In genomic region chr17:68579194-68579900, GRCh38 we compare ENCODE assay signal across 31 cellular contexts. TPM values are rescaled to one million over a fixed set of nuclear protein-coding genes. Genes with fewer than 3 reads are reported as not detected.
A peak's percentile ranks its signal among the peaks of the same experiment; 100 is the strongest.
DNase-seq lines count a peak whose midpoint lies in the region; ATAC-seq, FAIRE-seq and TF ChIP-seq lines count a peak whose summit lies in the region.
"Had no signal": no experiment of that assay in that cellular context is flagged by ENCODE, and none has a peak within 500 bp of the region (broad histone marks: within the 10 kb centered on the region; RNA-seq: fewer than 3 reads in every experiment).

No MANE protein-coding gene starts in this region.

- H3K79me2 ChIP-seq in mammary epithelial cell (ENCODE audit: insufficient read depth, low read length) (no peaks in the 10 kb centered on the region), HepG2 (ENCODE audit: insufficient read depth, low read length) (no peaks in the 10 kb centered on the region)

- intact Hi-C loops in breast epithelium (cut with DNase I; ENCODE audit: low total_unique reads) (no loop called here), mammary epithelial cell (cut with micrococcal nuclease) (no loop called here), HepG2 (cut with micrococcal nuclease; ENCODE audit: unreplicated experiment) (no loop called here), psoas muscle (cut with DNase I) (no loop called here), vagina (cut with DNase I) (no loop called here)

- DNase-seq in breast epithelium (ENCODE audit: low spot score in 2 of 2) = no peak
- DNase-seq in mammary epithelial cell = no peak
- DNase-seq in HepG2 (ENCODE audit: low spot score) = no peak
- DNase-seq in psoas muscle = no peak
- no peak for DNase-seq in vagina (ENCODE audit: extremely low spot score in 2 of 2)
- no peak for DNase-seq in DMS53 treated with DMSO at 0.1 percent for 48 hours (lab: John Stamatoyannopoulos, UW; ENCODE audit: unreplicated experiment)
- no peak for DNase-seq in stimulated activated CD4-positive, alpha-beta T cell treated with anti-CD3 and anti-CD28 coated beads, Interleukin-2, amount 100 ng/mL, for 24 hours
- DNase-seq: activated CD4-positive, alpha-beta T cell treated with anti-CD3 and anti-CD28 coated beads for 4 hours; activated naive CD4-positive, alpha-beta T cell treated with anti-CD3 and anti-CD28 coated beads, Interleukin-2, amount 10 ng/mL, durations not matched to agents 7 days and 5 days; amniotic stem cell; brain microvascular endothelial cell; CD4-positive, CD25-positive, alpha-beta regulatory T cell; DND-41; foreskin keratinocyte; islet precursor cell; natural killer cell; NCI-H1048; NCI-H1694; NCI-H446 treated with DMSO at 0.1 percent for 48 hours; NCI-H774; stimulated activated naive CD8-positive, alpha-beta T cell treated with anti-CD3 and anti-CD28 coated beads, Interleukin-15, amount 100 ng/mL, for 72 hours had no signal

- H3K4me1 ChIP-seq in breast epithelium (peaks cover 0 to 7% of the 10 kb centered on the region in 2 donors), mammary epithelial cell (ENCODE audit: insufficient read depth, low read length) (no peaks in the 10 kb centered on the region), HepG2 (ENCODE audit: insufficient read depth, low read length) (peaks cover 41% of the 10 kb centered on the region), psoas muscle (no peaks in the 10 kb centered on the region), vagina (peaks cover 61% of the 10 kb centered on the region)
- H3K4me1 ChIP-seq: foreskin keratinocyte had no signal

- H2AFZ ChIP-seq in mammary epithelial cell (ENCODE audit: low read depth, low read length) (no peak overlapping the region), HepG2 (ENCODE audit: low read length) (no peak overlapping the region)
- H2AFZ ChIP-seq: GM23338 had no signal

- BruUV-seq in mammary epithelial cell (replicated peaks; lab: Mats Ljungman, UMichigan) = no TSS peak
- no TSS peak for BruUV-seq in HepG2 (replicated peaks; lab: Mats Ljungman, UMichigan)

- no peak for FAIRE-seq in HepG2 (lab: Jason Lieb, UNC)

- no peak overlapping the region for H3K4me3 ChIP-seq in breast epithelium
- H3K4me3 ChIP-seq in mammary epithelial cell (replicated peaks in 1 of 3; ENCODE audit: insufficient read depth in 1 of 3, low read depth in 2 of 3, low read length in 3 of 3) = no peak overlapping the region
- H3K4me3 ChIP-seq in HepG2 (replicated peaks in 1 of 3; ENCODE audit: insufficient read depth in 1 of 3, low read depth in 2 of 3, low read length in 3 of 3) = no peak overlapping the region; a peak in 1 of 6 replicates
- no peak overlapping the region for H3K4me3 ChIP-seq in psoas muscle
- H3K4me3 ChIP-seq in vagina = no peak overlapping the region
- H3K4me3 ChIP-seq: GM23338, heart left ventricle, tibial nerve had no signal

- H3K9ac ChIP-seq in mammary epithelial cell (ENCODE audit: insufficient read depth, low read length) (no peak overlapping the region), HepG2 (ENCODE audit: insufficient read depth, low read depth, low read length) (no peak overlapping the region)

- 76% methylated on average over 5 of the region's 7 CpGs for WGBS in mammary epithelial cell (ENCODE audit: low coverage, missing lambda C conversion rate)
- 85% methylated on average over 7 of the region's 7 CpGs for WGBS in HepG2 (ENCODE audit: low lambda C conversion rate)
- WGBS in psoas muscle, 3 donors = 96% methylated on average over 7 of the region's 7 CpGs

- TF ChIP-seq POLR2A in breast epithelium (IDR thresholded peaks at IDR 0.05) = no peak
- no peak for TF ChIP-seq POLR2A in HepG2 (IDR thresholded peaks at IDR 0.05; ENCODE audit: insufficient read depth in 1 of 2, low read depth in 2 of 2, low read length in 2 of 2)
- TF ChIP-seq POLR2A in vagina (IDR thresholded peaks at IDR 0.05) = no peak

- TF ChIP-seq EP300 in HepG2 (IDR thresholded peaks at IDR 0.05; ENCODE audit: low read depth in 2 of 2, low read length in 2 of 2) = no peak
- no peak for TF ChIP-seq EP300 in HepG2 (CRISPR knock-in tag; IDR thresholded peaks at IDR 0.05; ENCODE audit: borderline replicate concordance)

- H3K9me3 ChIP-seq in breast epithelium (no peaks in the 10 kb centered on the region), mammary epithelial cell (replicated peaks; ENCODE audit: insufficient read depth, low read length) (no peaks in the 10 kb centered on the region), HepG2 (ENCODE audit: low read length) (no peaks in the 10 kb centered on the region), psoas muscle (no peaks in the 10 kb centered on the region), vagina (no peaks in the 10 kb centered on the region)
- H3K9me3 ChIP-seq: tibial nerve had no signal

- in situ Hi-C loops in mammary epithelial cell (cut with MboI; ENCODE audit: low sequenced_read_pairs in 2 of 2) = no loop called here
- in situ Hi-C loops in HepG2 (cut with HindIII; ENCODE audit: extremely low pct_ligation_motif_present, low pct_unique_long_range_greater_than_20kb) = loop anchor here (10.0 kb wide), 1 partner anchor 55 kb away; no protein-coding TSS in a partner anchor

- CTCF ChIA-PET in mammary epithelial cell (lab: Charles Lee; ENCODE audit: low non-redundant PET) = no interaction called here
- CTCF ChIA-PET in HepG2 (lab: Yijun Ruan, JAX; ENCODE audit: low intra/inter-chr PET ratio, low total read pairs) = no interaction called here

- H3K4me2 ChIP-seq in mammary epithelial cell (ENCODE audit: insufficient read depth, low read depth, low read length) (no peak overlapping the region), HepG2 (ENCODE audit: low read depth, low read length) (peak overlapping the region; percentile 64)
- H3K4me2 ChIP-seq: GM23338 had no signal

- POLR2A ChIA-PET in HepG2 (lab: Yijun Ruan, JAX) = interaction anchor here (0.8 to 2.4 kb wide), 11 partner anchors 11 to 242 kb away, joined by 3 to 14 read pairs (median 4); partner anchors contain the start of gene PRKAR1A

- H4K20me1 ChIP-seq in mammary epithelial cell (ENCODE audit: insufficient read depth, low read length) (no peaks in the 10 kb centered on the region), HepG2 (ENCODE audit: insufficient read depth, low read length) (no peaks in the 10 kb centered on the region)

- no peak for TF ChIP-seq CTCF in breast epithelium (IDR thresholded peaks at IDR 0.05)
- TF ChIP-seq CTCF in mammary epithelial cell (conservative IDR thresholded peaks at IDR 0.05 in 1 of 2, IDR thresholded peaks at IDR 0.05 in 1 of 2; ENCODE audit: extremely low read depth in 1 of 2, insufficient read depth in 1 of 2, low read depth in 1 of 2, low read length in 2 of 2) = no peak
- no peak for TF ChIP-seq CTCF in HepG2 (CRISPR knock-in tag; IDR thresholded peaks at IDR 0.05)
- no peak for TF ChIP-seq CTCF in psoas muscle (IDR thresholded peaks at IDR 0.05)
- no peak for TF ChIP-seq CTCF in vagina (IDR thresholded peaks at IDR 0.05)

- H3K27ac ChIP-seq in breast epithelium (peak overlapping the region; percentile 72 to 88), mammary epithelial cell (ENCODE audit: insufficient read depth, low read depth, low read length) (no peak overlapping the region), HepG2 (ENCODE audit: extremely low read length, insufficient read depth, low read length) (peak overlapping the region; percentile 61), psoas muscle (peak overlapping the region; percentile 39), vagina (peak overlapping the region; percentile 14)
- H3K27ac ChIP-seq: 22Rv1, brain microvascular endothelial cell, foreskin keratinocyte had no signal

- no peak for ATAC-seq in HepG2
- ATAC-seq in psoas muscle = no peak
- no peak for ATAC-seq in esophagus mucosa
- ATAC-seq: activated T-helper 17 cell treated with anti-CD3 and anti-CD28 coated beads, Interleukin-2, amount 50 U/mL, for 72 hours; foreskin keratinocyte; GM23338; natural killer cell; Panc1; stimulated activated naive CD8-positive, alpha-beta T cell treated with anti-CD3 and anti-CD28 coated beads, Interleukin-15, amount 100 ng/mL, for 72 hours had no signal

- H3K36me3 ChIP-seq in breast epithelium (no peaks in the 10 kb centered on the region), mammary epithelial cell (ENCODE audit: insufficient read depth, low read length) (no peaks in the 10 kb centered on the region), HepG2 (replicated peaks in 1 of 2; ENCODE audit: control insufficient read depth in 1 of 2, insufficient read depth in 2 of 2, low read length in 2 of 2) (no peaks in the 10 kb centered on the region; a peak in 1 of 5 replicates), psoas muscle (ENCODE audit: insufficient read depth in 1 of 2, low read depth in 1 of 2) (no peaks in the 10 kb centered on the region), vagina (no peaks in the 10 kb centered on the region)
- H3K36me3 ChIP-seq: brain microvascular endothelial cell, heart left ventricle, tibial nerve had no signal

- TF ChIP-seq RAD21 in HepG2 (CRISPR knock-in tag; IDR thresholded peaks at IDR 0.05) = no peak

- H3K27me3 ChIP-seq in breast epithelium (no peaks in the 10 kb centered on the region), mammary epithelial cell (ENCODE audit: insufficient read depth, low read length) (no peaks in the 10 kb centered on the region), HepG2 (ENCODE audit: control insufficient read depth in 1 of 2, insufficient read depth in 2 of 2, low read length in 2 of 2) (no peaks in the 10 kb centered on the region), psoas muscle (ENCODE audit: insufficient read depth in 3 of 3, low read length in 2 of 3) (no peaks in the 10 kb centered on the region), vagina (no peaks in the 10 kb centered on the region)
- H3K27me3 ChIP-seq: brain microvascular endothelial cell, foreskin keratinocyte, heart left ventricle, tibial nerve had no signal

- dilution Hi-C loops in mammary epithelial cell (cut with HindIII; ENCODE audit: low sequenced_read_pairs) = no loop called here

RNA-seq across cellular contexts. Expression of gene FAM20A, which starts 21.8 kb away (rescaled TPM):
- 10 to 100 TPM in 2 of 3 donors, 1 to 10 TPM in 1; 6.2 to 28.8 (median 11.3) TPM for total RNA-seq in breast epithelium
- under 1 TPM in 1 of 2 donors, not detected in 1; 0.17 TPM for total RNA-seq in mammary epithelial cell
- polyA plus RNA-seq in mammary epithelial cell = not detected
- not detected for polyA minus RNA-seq in mammary epithelial cell
- 5.0 and 9.3 TPM in 2 replicates for total RNA-seq in HepG2 (2016; rRNA removed; fragmentation: Illumina TruSeq; extraction: Trizol)
- 4.7 and 5.8 TPM in 2 replicates for total RNA-seq in HepG2 (2016; cell fraction: cytosol; rRNA removed; fragmentation: Illumina TruSeq; extraction: Trizol; ENCODE audit: low read depth)
- 5.3 and 8.6 TPM in 2 replicates for total RNA-seq in HepG2 (2016; cell fraction: insoluble cytoplasmic fraction; rRNA removed; fragmentation: Illumina TruSeq; extraction: Trizol)
- 7.1 and 8.8 TPM in 2 replicates for total RNA-seq in HepG2 (2016; cell fraction: membrane; rRNA removed; fragmentation: Illumina TruSeq; extraction: Trizol)
- total RNA-seq in HepG2 (2016; cell fraction: nucleus; rRNA removed; fragmentation: Illumina TruSeq; extraction: Trizol) = 13.0 and 14.7 TPM in 2 replicates
- 20.7 and 39.3 TPM in 2 replicates for polyA plus RNA-seq in HepG2 (2011; rRNA removed)
- polyA plus RNA-seq in HepG2 (2011; cell fraction: cytosol; rRNA removed) = 9.9 and 13.9 TPM in 2 replicates
- polyA plus RNA-seq in HepG2 (2011; cell fraction: nucleus; rRNA removed) = 83.2 and 124 TPM in 2 replicates
- 26.8 and 56.7 TPM in 2 replicates for polyA plus RNA-seq in HepG2 (2012)
- polyA plus RNA-seq in HepG2 (2016; cell fraction: cytosol; fragmentation: Illumina TruSeq; extraction: Trizol; ENCODE audit: low read depth) = 6.1 and 7.0 TPM in 2 replicates
- 7.0 and 9.7 TPM in 2 replicates for polyA plus RNA-seq in HepG2 (2016; cell fraction: insoluble cytoplasmic fraction; fragmentation: Illumina TruSeq; extraction: Trizol; ENCODE audit: low read depth)
- 8.2 and 9.0 TPM in 2 replicates for polyA plus RNA-seq in HepG2 (2016; cell fraction: membrane; fragmentation: Illumina TruSeq; extraction: Trizol; ENCODE audit: low read depth)
- polyA plus RNA-seq in HepG2 (2016; cell fraction: nucleus; fragmentation: Illumina TruSeq; extraction: Trizol; ENCODE audit: insufficient read depth, low read depth) = 32.0 and 32.1 TPM in 2 replicates
- 13.8 TPM in 1 of 2 replicates, not detected in the other for polyA minus RNA-seq in HepG2 (2011; rRNA and poly(A)+ RNA removed; ENCODE audit: low replicate concordance)
- 5.8 and 15.1 TPM in 2 replicates for polyA minus RNA-seq in HepG2 (2011; cell fraction: cytosol; rRNA and poly(A)+ RNA removed)
- polyA minus RNA-seq in HepG2 (2011; cell fraction: nucleus; rRNA and poly(A)+ RNA removed) = 26.8 and 40.7 TPM in 2 replicates
- 1 to 10 TPM; 1.1 to 7.1 (median 2.4) TPM for total RNA-seq in psoas muscle
- polyA plus RNA-seq in psoas muscle = 1 to 10 TPM in 2 of 3 donors, under 1 TPM in 1; 0.83 to 2.1 (median 1.3) TPM
- 16.2 TPM for total RNA-seq in vagina
- 13.6 TPM for total RNA-seq in esophagus mucosa
- total RNA-seq: activated T-helper 17 cell treated with anti-CD3 and anti-CD28 coated beads, Interleukin-2, amount 50 U/mL, for 72 hours; CD4-positive, CD25-positive, alpha-beta regulatory T cell; epithelial cell of proximal tubule; foreskin keratinocyte; HFFc6; HT1080 had no signal
- polyA plus RNA-seq: foreskin keratinocyte had no signal
